ENCODE assay signal across 8 cellular contexts in the genomic region with DNA sequence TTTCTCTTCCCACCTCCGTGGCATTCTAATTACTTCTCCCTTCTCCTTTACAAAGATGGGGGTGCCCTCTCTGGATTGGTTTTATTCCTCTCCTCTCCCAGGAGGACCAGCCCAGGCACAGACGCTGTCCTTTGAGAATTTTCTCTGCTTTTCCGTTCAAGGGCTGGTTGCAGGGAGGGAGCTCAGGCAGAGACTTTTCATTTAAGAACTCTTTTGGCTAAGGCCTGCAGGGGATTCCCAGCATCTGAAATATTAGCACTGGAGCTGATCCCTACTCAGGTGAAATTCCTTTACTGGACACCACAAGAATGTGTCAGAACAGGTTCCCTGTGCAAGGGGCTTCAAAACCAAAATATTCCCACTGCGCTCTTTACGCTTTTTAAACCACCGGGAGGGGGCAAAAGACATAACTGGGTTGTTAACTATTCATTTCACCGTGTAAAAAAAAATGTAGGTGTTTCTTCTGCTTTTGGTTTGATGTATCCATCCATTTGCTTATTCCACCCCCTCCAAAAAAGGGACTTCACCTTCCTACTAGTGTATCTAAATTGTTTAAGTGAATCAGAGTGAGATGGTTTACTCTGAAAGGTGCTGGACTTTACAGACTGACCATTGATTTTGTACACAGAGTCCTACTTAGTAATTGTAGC. TPM values are rescaled to one million over a fixed set of nuclear protein-coding genes. Genes with fewer than 3 reads are reported as not detected.
DNase-seq lines count a peak whose midpoint lies in the region; ATAC-seq and TF ChIP-seq lines count a peak whose summit lies in the region.

No MANE protein-coding gene starts in this region.

- peaks cover 62% of the 10 kb centered on the region for H3K4me1 ChIP-seq in left ventricle myocardium inferior
- H3K4me1 ChIP-seq in prostate gland (replicated peaks): no peaks in the 10 kb centered on the region

- no peaks in the 10 kb centered on the region for H3K9me3 Mint-ChIP-seq in activated naive CD4-positive, alpha-beta T cell treated with anti-CD3 and anti-CD28 coated beads, Interleukin-2, amount 50 U/mL, for 24 hours

- H3K9me3 ChIP-seq in left ventricle myocardium inferior (replicated peaks) (no peaks in the 10 kb centered on the region), prostate gland (no peaks in the 10 kb centered on the region)

- H3K4me3 ChIP-seq in left ventricle myocardium inferior (peak overlapping the region; percentile 98), prostate gland (peak overlapping the region; percentile 99 to 100)

- H3K27ac ChIP-seq in left ventricle myocardium inferior (replicated peaks) (peak overlapping the region; percentile 99), prostate gland (peak overlapping the region; percentile 99 to 100)

- H3K27me3 ChIP-seq in left ventricle myocardium inferior (ENCODE audit: low read depth) (no peaks in the 10 kb centered on the region), prostate gland (replicated peaks; ENCODE audit: insufficient read depth) (no peaks in the 10 kb centered on the region)

- peak overlapping the region; percentile 98 for H3K27ac Mint-ChIP-seq in activated naive CD4-positive, alpha-beta T cell treated with anti-CD3 and anti-CD28 coated beads, Interleukin-2, amount 50 U/mL, for 24 hours

- peak overlapping the region; percentile 98 for H3K4me3 Mint-ChIP-seq in activated naive CD4-positive, alpha-beta T cell treated with anti-CD3 and anti-CD28 coated beads, Interleukin-2, amount 50 U/mL, for 24 hours

- ATAC-seq in GM19463 (IDR thresholded peaks at IDR 0.05; ENCODE audit: unreplicated experiment): no peak

- intact Hi-C loops in left ventricle myocardium inferior (cut with micrococcal nuclease): loop anchor here (10.0 kb wide), 1 partner anchor 172 kb away; no protein-coding TSS in a partner anchor
- intact Hi-C loops in prostate gland (cut with DNase I): loop anchor here (2.0 to 10.0 kb wide), 4 partner anchors 50 to 188 kb away; partner anchors contain the start of gene NOB1

- DNase-seq in EL: peak; percentile 7
- peak; percentile 61 for DNase-seq in KG1 (lab: John Stamatoyannopoulos, UW)
- no peak for DNase-seq in left ventricle myocardium inferior
- peak; percentile 29 for DNase-seq in prostate gland (ENCODE audit: low spot score)
- no peak for DNase-seq in NCI-H1105 (lab: John Stamatoyannopoulos, UW)
- DNase-seq in NCI-H345 (lab: John Stamatoyannopoulos, UW): no peak

- H3K36me3 Mint-ChIP-seq in activated naive CD4-positive, alpha-beta T cell treated with anti-CD3 and anti-CD28 coated beads, Interleukin-2, amount 50 U/mL, for 24 hours: peaks cover 7% of the 10 kb centered on the region

- H3K4me1 Mint-ChIP-seq in activated naive CD4-positive, alpha-beta T cell treated with anti-CD3 and anti-CD28 coated beads, Interleukin-2, amount 50 U/mL, for 24 hours: peaks cover 53% of the 10 kb centered on the region

- H3K36me3 ChIP-seq in left ventricle myocardium inferior: no peaks in the 10 kb centered on the region
- H3K36me3 ChIP-seq in prostate gland: no peaks in the 10 kb centered on the region

- no peaks in the 10 kb centered on the region for H3K27me3 Mint-ChIP-seq in activated naive CD4-positive, alpha-beta T cell treated with anti-CD3 and anti-CD28 coated beads, Interleukin-2, amount 50 U/mL, for 24 hours

- TF ChIP-seq POLR2A in prostate gland (IDR thresholded peaks at IDR 0.05): peak; percentile 8

- WGBS in prostate gland: under 1% methylated on average over 7 of the region's 7 CpGs

- TF ChIP-seq CTCF in left ventricle myocardium inferior (IDR thresholded peaks at IDR 0.05; ENCODE audit: borderline replicate concordance) (peak; percentile 11), prostate gland (IDR thresholded peaks at IDR 0.05) (peak in 1 of 4 experiments; percentile 14)

RNA-seq across cellular contexts. Expression of gene NFAT5, which starts 1.4 kb away (rescaled TPM):
- 13.9 TPM for total RNA-seq in left ventricle myocardium inferior
- total RNA-seq in prostate gland: 10 to 100 TPM; 41.4 to 52.7 TPM

Comparison
In these comparisons a context has a peak if more than half of its experiments do, and no peak if none do; other contexts are left out.
1. DNase-seq: peak in EL (single experiment), KG1 (single experiment) and prostate gland (single experiment); none in left ventricle myocardium inferior (single experiment), NCI-H1105 (single experiment) and NCI-H345 (single experiment).